11 cellular contexts compared by ENCODE assay signal in genomic region chr15:63256433-63256884, GRCh38. TPM values are rescaled to one million over a fixed set of nuclear protein-coding genes. Genes with fewer than 3 reads are reported as not detected.
DNase-seq lines count a peak whose midpoint lies in the region; ATAC-seq, FAIRE-seq and TF ChIP-seq lines count a peak whose summit lies in the region.
"Had no signal": no experiment of that assay in that cellular context is flagged by ENCODE, and none has a peak within 500 bp of the region (broad histone marks: within the 10 kb centered on the region; RNA-seq: fewer than 3 reads in every experiment).

No MANE protein-coding gene starts in this region.

- peaks cover 21% of the 10 kb centered on the region for H3K36me3 Mint-ChIP-seq in astrocyte (ENCODE audit: low read depth, unreplicated experiment)

- CTCF ChIA-PET in AG04449 (lab: Yijun Ruan, JAX): no interaction called here

- H3K27me3 ChIP-seq in astrocyte (ENCODE audit: insufficient read depth, low read length) (no peaks in the 10 kb centered on the region), tibial nerve (no peaks in the 10 kb centered on the region)
- H3K27me3 ChIP-seq: heart right ventricle had no signal

- TF ChIP-seq POLR2A in tibial nerve (IDR thresholded peaks at IDR 0.05): no peak

- TF ChIP-seq CTCF in AG04449 (IDR thresholded peaks at IDR 0.05; ENCODE audit: insufficient read depth, low read length, missing control alignments) (no peak), astrocyte (IDR thresholded peaks at IDR 0.05; ENCODE audit: insufficient read depth, low read depth, low read length) (no peak), tibial nerve (IDR thresholded peaks at IDR 0.05) (no peak)

- H3K4me1 ChIP-seq in astrocyte (ENCODE audit: insufficient read depth, low read length) (peaks cover 21% of the 10 kb centered on the region), tibial nerve (peaks cover 0 to 27% (median 10%) of the 10 kb centered on the region in 4 donors)
- H3K4me1 ChIP-seq: psoas muscle had no signal

- peaks cover 3% of the 10 kb centered on the region for H3K79me2 ChIP-seq in astrocyte (ENCODE audit: insufficient read depth, low read length)

- WGBS in tibial nerve, 2 donors: 26 to 37% methylated on average over 4 of the region's 4 CpGs

- no peak overlapping the region for H3K4me3 ChIP-seq in AG04449 (ENCODE audit: low read depth, low read length)
- no peak overlapping the region for H3K4me3 ChIP-seq in astrocyte (ENCODE audit: insufficient read depth, low read depth, low read length)
- no peak overlapping the region for H3K4me3 ChIP-seq in tibial nerve
- H3K4me3 ChIP-seq: heart right ventricle, psoas muscle had no signal

- H3K27ac ChIP-seq in astrocyte (ENCODE audit: low read depth, low read length) (peak overlapping the region; percentile 74), tibial nerve (peak overlapping the region in 2 of 4 donors; percentile 65 to 67)
- H3K27ac ChIP-seq: heart right ventricle, psoas muscle had no signal

- peak overlapping the region; percentile 94 for H3K27ac Mint-ChIP-seq in astrocyte (ENCODE audit: unreplicated experiment)

- FAIRE-seq in astrocyte (lab: Jason Lieb, UNC): peak; percentile 84

- DNase-seq in AG04449 (ENCODE audit: low read depth, low spot score): peak; percentile 68
- peak; percentile 89 for DNase-seq in HS-27A (ENCODE audit: low read depth)
- peak; percentile 83 for DNase-seq in astrocyte (ENCODE audit: low read depth)
- DNase-seq in iris pigment epithelial cell (ENCODE audit: low read depth): peak; percentile 90
- no peak for DNase-seq in tibial nerve (ENCODE audit: low spot score in 2 of 2)
- DNase-seq in NCI-H146 (lab: John Stamatoyannopoulos, UW): no peak
- DNase-seq in NCI-H526 (lab: John Stamatoyannopoulos, UW): no peak
- DNase-seq: activated gamma-delta T cell, heart right ventricle, psoas muscle had no signal

- no peaks in the 10 kb centered on the region for H3K9me3 Mint-ChIP-seq in astrocyte (ENCODE audit: unreplicated experiment)

- no peaks in the 10 kb centered on the region for H3K27me3 Mint-ChIP-seq in astrocyte (ENCODE audit: low read depth, unreplicated experiment)

- H2AFZ ChIP-seq in astrocyte (ENCODE audit: low read depth, low read length): no peak overlapping the region

- H3K4me1 Mint-ChIP-seq in astrocyte (ENCODE audit: low read depth, unreplicated experiment): peaks cover 38% of the 10 kb centered on the region

- TF ChIP-seq EP300 in tibial nerve (IDR thresholded peaks at IDR 0.05): no peak

- POLR2A ChIA-PET in AG04449 (lab: Yijun Ruan, JAX): interaction anchor here (1.2 kb wide), 1 partner anchor 99 kb away, joined by 6 read pairs; the partner anchor contains the start of gene RPS27L

- H3K9ac ChIP-seq in astrocyte (ENCODE audit: low read length): peak overlapping the region; percentile 42

- H3K9me3 ChIP-seq in astrocyte (ENCODE audit: insufficient read depth, low read depth, low read length) (no peaks in the 10 kb centered on the region), tibial nerve (no peaks in the 10 kb centered on the region)
- H3K9me3 ChIP-seq: heart right ventricle, psoas muscle had no signal

- ATAC-seq in GM21528 (IDR thresholded peaks at IDR 0.05; ENCODE audit: low FRiP score, unreplicated experiment): no peak
- ATAC-seq: heart right ventricle, psoas muscle had no signal

- H4K20me1 ChIP-seq in astrocyte (ENCODE audit: insufficient read depth, low read length): no peaks in the 10 kb centered on the region

- H3K36me3 ChIP-seq in astrocyte (ENCODE audit: insufficient read depth, low read length) (peaks cover 9% of the 10 kb centered on the region), tibial nerve (peaks cover 0 to 47% (median 11%) of the 10 kb centered on the region in 3 donors)

- H3K4me3 Mint-ChIP-seq in astrocyte (ENCODE audit: unreplicated experiment): no peak overlapping the region

- H3K4me2 ChIP-seq in astrocyte (ENCODE audit: low read length): peak overlapping the region; percentile 48

RNA-seq across cellular contexts. Expression of gene APH1B, which starts 20.9 kb away (rescaled TPM):
- 14.7 and 18.2 TPM in 2 replicates for total RNA-seq in astrocyte
- 10 to 100 TPM; 11.0 to 18.4 (median 16.1) TPM for total RNA-seq in tibial nerve

Comparison
In these comparisons a context has a peak if more than half of its experiments do, and no peak if none do; other contexts are left out.
1. DNase-seq: peak in AG04449 (single experiment), HS-27A (single experiment), astrocyte (single experiment) and iris pigment epithelial cell (single experiment); none in tibial nerve (0 of 2), NCI-H146 (single experiment) and NCI-H526 (0 of 2).